Comparison of ENCODE assay signal across 14 cellular contexts in genomic region chr19:38569368-38569983, GRCh38. TPM values are rescaled to one million over a fixed set of nuclear protein-coding genes. Genes with fewer than 3 reads are reported as not detected.
DNase-seq lines count a peak whose midpoint lies in the region; ATAC-seq, FAIRE-seq and TF ChIP-seq lines count a peak whose summit lies in the region.
"Had no signal": no experiment of that assay in that cellular context is flagged by ENCODE, and none has a peak within 500 bp of the region (broad histone marks: within the 10 kb centered on the region; RNA-seq: fewer than 3 reads in every experiment).

No MANE protein-coding gene starts in this region.

- RAD21 ChIA-PET in HCT116 (lab: Charles Lee; ENCODE audit: low non-redundant PET in 1 of 2, low total read pairs in 2 of 2, uncharacterized antibody in 2 of 2, unreplicated experiment in 2 of 2), result no interaction called here

- H3K9me3 Mint-ChIP-seq in activated T-helper 17 cell treated with anti-CD3 and anti-CD28 coated beads, Interleukin-2, amount 50 U/mL, for 72 hours, result no peaks in the 10 kb centered on the region
- H3K9me3 Mint-ChIP-seq: H9 had no signal

- H2AFZ ChIP-seq in HepG2 (ENCODE audit: low read length) (no peak overlapping the region), HCT116 (ENCODE audit: low read depth, low read length, poor library complexity, severe bottlenecking) (no peak overlapping the region)

- POLR2A ChIA-PET in HepG2 (lab: Yijun Ruan, JAX), result interaction anchor here (1.1 kb wide), 1 partner anchor 49 kb away, joined by 4 read pairs; the partner anchor contains the start of gene EIF3K
- POLR2A ChIA-PET in HCT116 (lab: Charles Lee), result interaction anchor here (0.8 kb wide), 1 partner anchor 13 kb away, joined by 3 read pairs; no protein-coding TSS in a partner anchor

- no peak overlapping the region for H3K4me3 Mint-ChIP-seq in activated T-helper 17 cell treated with anti-CD3 and anti-CD28 coated beads, Interleukin-2, amount 50 U/mL, for 72 hours
- H3K4me3 Mint-ChIP-seq: H9 had no signal

- WGBS in HepG2 (ENCODE audit: low lambda C conversion rate), result 10% methylated on average over 6 of the region's 6 CpGs
- WGBS in right lobe of liver (ENCODE audit: insufficient coverage, low coverage, low lambda C conversion rate, missing lambda C conversion rate), result 66% methylated on average over 3 of the region's 6 CpGs

- in situ Hi-C loops in HepG2 (cut with HindIII; ENCODE audit: extremely low pct_ligation_motif_present, low pct_unique_long_range_greater_than_20kb), result no loop called here

- no peaks in the 10 kb centered on the region for H3K9me3 ChIP-seq in HepG2 (ENCODE audit: low read length)
- H3K9me3 ChIP-seq in right lobe of liver, result no peaks in the 10 kb centered on the region
- no peaks in the 10 kb centered on the region for H3K9me3 ChIP-seq in HCT116 (ENCODE audit: control insufficient read depth in 1 of 2, insufficient read depth in 1 of 2, low read depth in 1 of 2, low read length in 2 of 2)
- H3K9me3 ChIP-seq: BLaER1, Peyer's patch had no signal

- peaks cover 5% of the 10 kb centered on the region for H3K36me3 Mint-ChIP-seq in activated T-helper 17 cell treated with anti-CD3 and anti-CD28 coated beads, Interleukin-2, amount 50 U/mL, for 72 hours (ENCODE audit: low read depth)

- no peak overlapping the region for H3K4me3 ChIP-seq in HepG2 (replicated peaks in 1 of 3; ENCODE audit: insufficient read depth in 1 of 3, low read depth in 2 of 3, low read length in 3 of 3)
- H3K4me3 ChIP-seq in right lobe of liver, result no peak overlapping the region
- no peak overlapping the region for H3K4me3 ChIP-seq in HCT116 (replicated peaks in 1 of 2; ENCODE audit: low read depth in 1 of 2, low read length in 2 of 2)
- H3K4me3 ChIP-seq: BLaER1, Peyer's patch had no signal

- no peak for TF ChIP-seq RAD21 in HepG2 (CRISPR knock-in tag; IDR thresholded peaks at IDR 0.05)
- TF ChIP-seq RAD21 in HCT116 (IDR thresholded peaks at IDR 0.05; ENCODE audit: low read depth), result no peak

- CTCF ChIA-PET in HepG2 (lab: Yijun Ruan, JAX; ENCODE audit: low intra/inter-chr PET ratio, low total read pairs) (no interaction called here), HCT116 (lab: Charles Lee) (no interaction called here)

- intact Hi-C loops in HepG2 (cut with micrococcal nuclease; ENCODE audit: unreplicated experiment), result no loop called here
- intact Hi-C loops in right lobe of liver (cut with DNase I), result no loop called here
- intact Hi-C loops in HCT116 (cut with micrococcal nuclease), result no loop called here

- no peak overlapping the region for H3K27ac Mint-ChIP-seq in activated T-helper 17 cell treated with anti-CD3 and anti-CD28 coated beads, Interleukin-2, amount 50 U/mL, for 72 hours
- H3K27ac Mint-ChIP-seq: H9 had no signal

- H3K4me2 ChIP-seq in HepG2 (ENCODE audit: low read depth, low read length) (no peak overlapping the region), HCT116 (ENCODE audit: low read length) (no peak overlapping the region)
- H3K4me2 ChIP-seq: BLaER1 had no signal

- FAIRE-seq in HepG2 (lab: Jason Lieb, UNC), result no peak

- H3K27me3 ChIP-seq in HepG2 (ENCODE audit: control insufficient read depth in 1 of 2, insufficient read depth in 2 of 2, low read length in 2 of 2) (0 out of 5 replicates have a peak, but pooled peaks cover 2 to 6% of the 10 kb centered on the region in 2 experiments), right lobe of liver (no peaks in the 10 kb centered on the region), HCT116 (ENCODE audit: insufficient read depth, low read length) (no peaks in the 10 kb centered on the region)
- H3K27me3 ChIP-seq: Peyer's patch had no signal

- no peaks in the 10 kb centered on the region for H3K9me2 ChIP-seq in HCT116 (ENCODE audit: insufficient read depth)

- H3K9ac ChIP-seq in HepG2 (ENCODE audit: insufficient read depth, low read depth, low read length) (no peak overlapping the region), HCT116 (ENCODE audit: low read length) (no peak overlapping the region)
- H3K9ac ChIP-seq: BLaER1 had no signal

- no peaks in the 10 kb centered on the region for H4K20me1 ChIP-seq in HepG2 (ENCODE audit: insufficient read depth, low read length)
- no peaks in the 10 kb centered on the region for H4K20me1 ChIP-seq in HCT116 (ENCODE audit: insufficient read depth)
- H4K20me1 ChIP-seq: BLaER1 had no signal

- TF ChIP-seq POLR2A in HepG2 (IDR thresholded peaks at IDR 0.05; ENCODE audit: insufficient read depth in 1 of 2, low read depth in 2 of 2, low read length in 2 of 2) (no peak), right lobe of liver (IDR thresholded peaks at IDR 0.05) (no peak), HCT116 (IDR thresholded peaks at IDR 0.05; ENCODE audit: borderline replicate concordance, extremely low read depth, insufficient read depth, insufficient read length) (no peak)

- no peaks in the 10 kb centered on the region for H3K4me1 ChIP-seq in HepG2 (ENCODE audit: insufficient read depth, low read length)
- no peaks in the 10 kb centered on the region for H3K4me1 ChIP-seq in right lobe of liver
- H3K4me1 ChIP-seq in HCT116 (ENCODE audit: control insufficient read depth in 1 of 2, insufficient read depth in 2 of 2, low read length in 2 of 2), result peaks cover 2 to 15% of the 10 kb centered on the region in 2 experiments; a peak in 3 of 4 replicates
- H3K4me1 ChIP-seq: BLaER1 had no signal

- H3K27ac ChIP-seq in HepG2 (ENCODE audit: extremely low read length, insufficient read depth, low read length), result no peak overlapping the region
- no peak overlapping the region for H3K27ac ChIP-seq in right lobe of liver
- H3K27ac ChIP-seq in HCT116 (ENCODE audit: low read depth, low read length), result no peak overlapping the region
- H3K27ac ChIP-seq: BLaER1, Peyer's patch had no signal

- no peaks in the 10 kb centered on the region for H3K4me1 Mint-ChIP-seq in activated T-helper 17 cell treated with anti-CD3 and anti-CD28 coated beads, Interleukin-2, amount 50 U/mL, for 72 hours
- H3K4me1 Mint-ChIP-seq: H9 had no signal

- peaks cover 3% of the 10 kb centered on the region for H3K27me3 Mint-ChIP-seq in activated T-helper 17 cell treated with anti-CD3 and anti-CD28 coated beads, Interleukin-2, amount 50 U/mL, for 72 hours

- ATAC-seq in HepG2 (no peak), right lobe of liver (no peak), HCT116 (peak; percentile 24; the same call in 1 of the 2 replicates), GM19452 (IDR thresholded peaks at IDR 0.05; ENCODE audit: unreplicated experiment) (no peak), GM18517 (IDR thresholded peaks at IDR 0.05; ENCODE audit: unreplicated experiment) (no peak)
- peak; percentile 71 for ATAC-seq in activated T-helper 17 cell treated with anti-CD3 and anti-CD28 coated beads, Interleukin-2, amount 50 U/mL, for 72 hours (replicated peaks)

- no peak for TF ChIP-seq CTCF in HepG2 (CRISPR knock-in tag; IDR thresholded peaks at IDR 0.05)
- TF ChIP-seq CTCF in right lobe of liver (IDR thresholded peaks at IDR 0.05), result no peak
- no peak for TF ChIP-seq CTCF in HCT116 (IDR thresholded peaks at IDR 0.05 in 2 of 3, conservative IDR thresholded peaks at IDR 0.05 in 1 of 3; ENCODE audit: borderline replicate concordance in 1 of 3, insufficient read depth in 1 of 3, low read depth in 2 of 3, low read length in 2 of 3)

- TF ChIP-seq EP300 in HepG2 (IDR thresholded peaks at IDR 0.05; ENCODE audit: low read depth in 2 of 2, low read length in 2 of 2), result no peak
- no peak for TF ChIP-seq EP300 in HepG2 (CRISPR knock-in tag; IDR thresholded peaks at IDR 0.05; ENCODE audit: borderline replicate concordance)

- BruUV-seq in HepG2 (replicated peaks; lab: Mats Ljungman, UMichigan), result no TSS peak
- TSS peak; percentile 94 for BruUV-seq in HCT116 (replicated peaks; lab: Mats Ljungman, UMichigan)

- H3K36me3 ChIP-seq in HepG2 (replicated peaks in 1 of 2; ENCODE audit: control insufficient read depth in 1 of 2, insufficient read depth in 2 of 2, low read length in 2 of 2) (no peaks in the 10 kb centered on the region), right lobe of liver (no peaks in the 10 kb centered on the region), HCT116 (ENCODE audit: control insufficient read depth in 1 of 2, insufficient read depth in 2 of 2, low read length in 2 of 2) (no peaks in the 10 kb centered on the region)
- H3K36me3 ChIP-seq: BLaER1, Peyer's patch had no signal

- H3K79me2 ChIP-seq in HepG2 (ENCODE audit: insufficient read depth, low read length) (no peaks in the 10 kb centered on the region), HCT116 (ENCODE audit: insufficient read depth, low read length) (no peaks in the 10 kb centered on the region)

- DNase-seq in HepG2 (ENCODE audit: low spot score) (peak; percentile 44), right lobe of liver (no peak), HCT116 (ENCODE audit: low read depth, low spot score) (no peak), cerebellum (ENCODE audit: low spot score) (no peak)
- DNase-seq: DMS153, H9, NCI-H2029 treated with DMSO at 0.1 percent for 48 hours, NCI-H510A, Peyer's patch, SHP77 treated with DMSO at 0.1 percent for 48 hours had no signal

RNA-seq across cellular contexts. Expression of gene MAP4K1, which starts 48.3 kb away (rescaled TPM):
- total RNA-seq in HepG2 (2016; rRNA removed; fragmentation: Illumina TruSeq; extraction: Trizol), result 0.89 TPM in 1 of 2 replicates, not detected in the other
- total RNA-seq in HepG2 (2016; cell fraction: cytosol; rRNA removed; fragmentation: Illumina TruSeq; extraction: Trizol; ENCODE audit: low read depth), result not detected in 2 replicates
- 0.39 and 0.41 TPM in 2 replicates for total RNA-seq in HepG2 (2016; cell fraction: insoluble cytoplasmic fraction; rRNA removed; fragmentation: Illumina TruSeq; extraction: Trizol)
- total RNA-seq in HepG2 (2016; cell fraction: membrane; rRNA removed; fragmentation: Illumina TruSeq; extraction: Trizol), result 0.19 and 0.62 TPM in 2 replicates
- total RNA-seq in HepG2 (2016; cell fraction: nucleus; rRNA removed; fragmentation: Illumina TruSeq; extraction: Trizol), result 0.60 TPM in 1 of 2 replicates, not detected in the other
- polyA plus RNA-seq in HepG2 (2011; rRNA removed), result 0.24 and 0.35 TPM in 2 replicates
- 0.05 and 0.31 TPM in 2 replicates for polyA plus RNA-seq in HepG2 (2011; cell fraction: cytosol; rRNA removed)
- polyA plus RNA-seq in HepG2 (2011; cell fraction: nucleus; rRNA removed), result 2.1 and 2.6 TPM in 2 replicates
- 0.44 and 0.64 TPM in 2 replicates for polyA plus RNA-seq in HepG2 (2012)
- polyA plus RNA-seq in HepG2 (2016; cell fraction: cytosol; fragmentation: Illumina TruSeq; extraction: Trizol; ENCODE audit: low read depth), result not detected in 2 replicates
- 0.52 TPM in 1 of 2 replicates, not detected in the other for polyA plus RNA-seq in HepG2 (2016; cell fraction: insoluble cytoplasmic fraction; fragmentation: Illumina TruSeq; extraction: Trizol; ENCODE audit: low read depth)
- polyA plus RNA-seq in HepG2 (2016; cell fraction: membrane; fragmentation: Illumina TruSeq; extraction: Trizol; ENCODE audit: low read depth), result not detected in 2 replicates
- 1.4 and 3.1 TPM in 2 replicates for polyA plus RNA-seq in HepG2 (2016; cell fraction: nucleus; fragmentation: Illumina TruSeq; extraction: Trizol; ENCODE audit: insufficient read depth, low read depth)
- polyA minus RNA-seq in HepG2 (2011; rRNA and poly(A)+ RNA removed; ENCODE audit: low replicate concordance), result 0.91 TPM in 1 of 2 replicates, not detected in the other
- polyA minus RNA-seq in HepG2 (2011; cell fraction: cytosol; rRNA and poly(A)+ RNA removed), result not detected in 2 replicates
- polyA minus RNA-seq in HepG2 (2011; cell fraction: nucleus; rRNA and poly(A)+ RNA removed), result not detected in 2 replicates
- total RNA-seq in right lobe of liver, result 1 to 10 TPM in 5 of 6 experiments, under 1 TPM in 1; 0.93 to 3.1 (median 2.0) TPM
- total RNA-seq in HCT116 (2021; ENCODE audit: unreplicated experiment), result 9.1 TPM
- polyA plus RNA-seq in HCT116 (2012), result 2.1 and 2.2 TPM in 2 replicates
- 100 to 1,000 TPM; 310 to 354 TPM for total RNA-seq in activated T-helper 17 cell treated with anti-CD3 and anti-CD28 coated beads, Interleukin-2, amount 50 U/mL, for 72 hours
- total RNA-seq in cerebellum, result 0.27 TPM

RNA-seq across cellular contexts. Expression of gene EIF3K, which starts 49.5 kb away (rescaled TPM):
- total RNA-seq in HepG2 (2016; rRNA removed; fragmentation: Illumina TruSeq; extraction: Trizol), result 258 and 351 TPM in 2 replicates
- 100 and 104 TPM in 2 replicates for total RNA-seq in HepG2 (2016; cell fraction: cytosol; rRNA removed; fragmentation: Illumina TruSeq; extraction: Trizol; ENCODE audit: low read depth)
- 260 and 364 TPM in 2 replicates for total RNA-seq in HepG2 (2016; cell fraction: insoluble cytoplasmic fraction; rRNA removed; fragmentation: Illumina TruSeq; extraction: Trizol)
- 174 and 175 TPM in 2 replicates for total RNA-seq in HepG2 (2016; cell fraction: membrane; rRNA removed; fragmentation: Illumina TruSeq; extraction: Trizol)
- 92.4 TPM in 2 replicates for total RNA-seq in HepG2 (2016; cell fraction: nucleus; rRNA removed; fragmentation: Illumina TruSeq; extraction: Trizol)
- polyA plus RNA-seq in HepG2 (2011; rRNA removed), result 179 and 230 TPM in 2 replicates
- 271 and 427 TPM in 2 replicates for polyA plus RNA-seq in HepG2 (2011; cell fraction: cytosol; rRNA removed)
- polyA plus RNA-seq in HepG2 (2011; cell fraction: nucleus; rRNA removed), result 210 and 224 TPM in 2 replicates
- 171 and 172 TPM in 2 replicates for polyA plus RNA-seq in HepG2 (2012)
- 106 and 109 TPM in 2 replicates for polyA plus RNA-seq in HepG2 (2016; cell fraction: cytosol; fragmentation: Illumina TruSeq; extraction: Trizol; ENCODE audit: low read depth)
- 349 and 386 TPM in 2 replicates for polyA plus RNA-seq in HepG2 (2016; cell fraction: insoluble cytoplasmic fraction; fragmentation: Illumina TruSeq; extraction: Trizol; ENCODE audit: low read depth)
- polyA plus RNA-seq in HepG2 (2016; cell fraction: membrane; fragmentation: Illumina TruSeq; extraction: Trizol; ENCODE audit: low read depth), result 161 and 168 TPM in 2 replicates
- 163 and 169 TPM in 2 replicates for polyA plus RNA-seq in HepG2 (2016; cell fraction: nucleus; fragmentation: Illumina TruSeq; extraction: Trizol; ENCODE audit: insufficient read depth, low read depth)
- polyA minus RNA-seq in HepG2 (2011; rRNA and poly(A)+ RNA removed; ENCODE audit: low replicate concordance), result 199 and 296 TPM in 2 replicates
- polyA minus RNA-seq in HepG2 (2011; cell fraction: cytosol; rRNA and poly(A)+ RNA removed), result 94.6 and 127 TPM in 2 replicates
- 43.4 and 51.5 TPM in 2 replicates for polyA minus RNA-seq in HepG2 (2011; cell fraction: nucleus; rRNA and poly(A)+ RNA removed)
- total RNA-seq in right lobe of liver, result 100 to 1,000 TPM in 4 of 6 experiments, 10 to 100 TPM in 2; 86.3 to 305 (median 116) TPM
- total RNA-seq in HCT116 (2021; ENCODE audit: unreplicated experiment), result 313 TPM
- polyA plus RNA-seq in HCT116 (2012), result 474 and 485 TPM in 2 replicates
- 100 to 1,000 TPM; 172 to 301 TPM for total RNA-seq in activated T-helper 17 cell treated with anti-CD3 and anti-CD28 coated beads, Interleukin-2, amount 50 U/mL, for 72 hours
- 98.1 TPM for total RNA-seq in cerebellum

Comparison
In these comparisons a context has a peak if more than half of its experiments do, and no peak if none do; other contexts are left out.
1. ATAC-seq: peak in HCT116 (single experiment) and activated T-helper 17 cell treated with anti-CD3 and anti-CD28 coated beads, Interleukin-2, amount 50 U/mL, for 72 hours (single experiment); none in HepG2 (single experiment), right lobe of liver (0 of 4), GM19452 (single experiment) and GM18517 (single experiment).
2. RNA of gene MAP4K1, which starts 48.3 kb away (total RNA-seq): 310 to 354 TPM in activated T-helper 17 cell treated with anti-CD3 and anti-CD28 coated beads, Interleukin-2, amount 50 U/mL, for 72 hours; 9.1 TPM in HCT116 (single experiment), 0.93 to 3.1 TPM in right lobe of liver, 0.19 to 0.89 TPM in HepG2 and 0.27 TPM in cerebellum (single experiment); every median in the first group is over 10 times any median in the second.